In genomic region chr17:45601605-45602539, GRCh38 we compare ENCODE assay signal across 7 cellular contexts.
A peak's percentile ranks its signal among the peaks of the same experiment; 100 is the strongest.
DNase-seq lines count a peak whose midpoint lies in the region; ATAC-seq, FAIRE-seq and TF ChIP-seq lines count a peak whose summit lies in the region.
"Not testable (repeated sequence)": the region's sequence is repeated elsewhere in the genome, so short reads cannot be mapped to it uniquely, and the experiment has no call there.

No MANE protein-coding gene starts in this region.

- not testable (repeated sequence) for H3K18ac ChIP-seq in H9 (ENCODE audit: insufficient read length, low read depth, low read length)

- H2BK15ac ChIP-seq in H9 (ENCODE audit: low read depth, low read length): not testable (repeated sequence)

- H3K56ac ChIP-seq in H9 (ENCODE audit: insufficient read length, low read depth, low read length): not testable (repeated sequence)

- not testable (repeated sequence) for H3K27ac Mint-ChIP-seq in H9; endodermal cell; stimulated activated effector memory CD8-positive, alpha-beta T cell treated with anti-CD3 and anti-CD28 coated beads, Interleukin-12 subunit alpha, Interleukin-12 subunit beta, amount 100 ng/mL, for 72 hours

- H4K20me1 ChIP-seq in H9 (ENCODE audit: control insufficient read depth, insufficient read depth, insufficient read length): not testable (repeated sequence)

- H3K14ac ChIP-seq in H9 (ENCODE audit: insufficient read depth, low read length): not testable (repeated sequence)

- H3K4me1 Mint-ChIP-seq in H9; endodermal cell; stimulated activated effector memory CD8-positive, alpha-beta T cell treated with anti-CD3 and anti-CD28 coated beads, Interleukin-12 subunit alpha, Interleukin-12 subunit beta, amount 100 ng/mL, for 72 hours: not testable (repeated sequence)

- not testable (repeated sequence) for H3K36me3 Mint-ChIP-seq in H9 (ENCODE audit: insufficient read depth in 1 of 3, low read depth in 3 of 3); endodermal cell (ENCODE audit: low read depth); stimulated activated effector memory CD8-positive, alpha-beta T cell treated with anti-CD3 and anti-CD28 coated beads, Interleukin-12 subunit alpha, Interleukin-12 subunit beta, amount 100 ng/mL, for 72 hours

- not testable (repeated sequence) for H3K79me1 ChIP-seq in H9 (ENCODE audit: insufficient read depth, low read depth, low read length, poor library complexity, severe bottlenecking)

- H3K9ac ChIP-seq in H9 (ENCODE audit: extremely low read depth, insufficient read length, low read length); endodermal cell (ENCODE audit: extremely low read depth, low read length, poor library complexity, severe bottlenecking): not testable (repeated sequence)

- not testable (repeated sequence) for H3K4me2 ChIP-seq in H9 (ENCODE audit: insufficient read depth, insufficient read length, low read length)

- not testable (repeated sequence) for H4K91ac ChIP-seq in H9 (ENCODE audit: insufficient read length, low read depth, low read length)

- not testable (repeated sequence) for H3K9me3 Mint-ChIP-seq in H9; endodermal cell; stimulated activated effector memory CD8-positive, alpha-beta T cell treated with anti-CD3 and anti-CD28 coated beads, Interleukin-12 subunit alpha, Interleukin-12 subunit beta, amount 100 ng/mL, for 72 hours

- H3K4ac ChIP-seq in H9 (ENCODE audit: low read depth, low read length): not testable (repeated sequence)

- H3K23ac ChIP-seq in H9 (ENCODE audit: insufficient read length, low read depth, low read length): not testable (repeated sequence)

- H2BK12ac ChIP-seq in H9 (ENCODE audit: insufficient read length, low read depth, low read length): not testable (repeated sequence)

- TF ChIP-seq CTCF in H9 (conservative IDR thresholded peaks at IDR 0.05); RWPE2 (IDR thresholded peaks at IDR 0.05; ENCODE audit: poor library complexity, severe bottlenecking); endodermal cell (conservative IDR thresholded peaks at IDR 0.05); heart right ventricle (IDR thresholded peaks at IDR 0.05); left lung (IDR thresholded peaks at IDR 0.05); pancreas (IDR thresholded peaks at IDR 0.05): not testable (repeated sequence)

- not testable (repeated sequence) for H3K9me3 ChIP-seq in H9 (ENCODE audit: control insufficient read depth, low read depth, low read length); RWPE2 (ENCODE audit: severe bottlenecking); endodermal cell (ENCODE audit: control insufficient read depth, low read length); heart right ventricle; left lung; pancreas

- H2BK20ac ChIP-seq in H9 (ENCODE audit: low read depth, low read length, poor library complexity, severe bottlenecking): not testable (repeated sequence)

- not testable (repeated sequence) for H3K4me1 ChIP-seq in H9 (ENCODE audit: insufficient read depth, low read length); RWPE2 (ENCODE audit: insufficient read depth, poor library complexity, severe bottlenecking); endodermal cell (ENCODE audit: control insufficient read depth, insufficient read depth, low read length); heart right ventricle; left lung; pancreas

- H2AK5ac ChIP-seq in H9 (ENCODE audit: insufficient read length, low read length): not testable (repeated sequence)

- not testable (repeated sequence) for H3K27me3 ChIP-seq in H9 (ENCODE audit: insufficient read depth, low read length); RWPE2 (ENCODE audit: insufficient read depth, poor library complexity, severe bottlenecking); endodermal cell (ENCODE audit: control insufficient read depth, insufficient read depth, low read length, poor library complexity, severe bottlenecking); heart right ventricle; left lung; pancreas

- ATAC-seq in RWPE2 (ENCODE audit: low read depth): 0 out of 3 replicates have a peak, but pooled peaks have one; percentile 35
- ATAC-seq in heart right ventricle: peak in 6 of 8 donors; percentile 22 to 75 (median 49)
- ATAC-seq in left lung: peak; percentile 36
- peak; percentile 27 to 55 (median 42) for ATAC-seq in pancreas
- peak; percentile 37 for ATAC-seq in stimulated activated effector memory CD8-positive, alpha-beta T cell treated with anti-CD3 and anti-CD28 coated beads, Interleukin-12 subunit alpha, Interleukin-12 subunit beta, amount 100 ng/mL, for 72 hours

- H3K4me3 Mint-ChIP-seq in H9: peak overlapping the region in 1 of 2 experiments; percentile 46; a peak in 2 of 5 replicates
- H3K4me3 Mint-ChIP-seq in endodermal cell; stimulated activated effector memory CD8-positive, alpha-beta T cell treated with anti-CD3 and anti-CD28 coated beads, Interleukin-12 subunit alpha, Interleukin-12 subunit beta, amount 100 ng/mL, for 72 hours: not testable (repeated sequence)

- FAIRE-seq in pancreas (lab: Jason Lieb, UNC): not testable (repeated sequence)

- not testable (repeated sequence) for H2BK120ac ChIP-seq in H9 (ENCODE audit: low read depth, low read length, poor library complexity, severe bottlenecking)

- not testable (repeated sequence) for H3K27me3 Mint-ChIP-seq in H9 (ENCODE audit: low read depth); endodermal cell (ENCODE audit: insufficient read depth)

- H4K5ac ChIP-seq in H9 (ENCODE audit: insufficient read length, low read depth, low read length): not testable (repeated sequence)

- not testable (repeated sequence) for H2AFZ ChIP-seq in H9 (ENCODE audit: low read length)

- not testable (repeated sequence) for H4K8ac ChIP-seq in H9 (replicated peaks; ENCODE audit: insufficient read length, low read depth, low read length)

- H3T11ph ChIP-seq in H9 (ENCODE audit: low read length): not testable (repeated sequence)

- H3K4me3 ChIP-seq in RWPE2 (ENCODE audit: severe bottlenecking); endodermal cell (ENCODE audit: low read length); left lung; pancreas: not testable (repeated sequence)
- H3K4me3 ChIP-seq in heart right ventricle: peak overlapping the region in 2 of 10 donors; percentile 27 to 32

- peak; percentile 73 for DNase-seq in H9
- not testable (repeated sequence) for DNase-seq in RWPE2 (ENCODE audit: low spot score); heart right ventricle; left lung; pancreas; stimulated activated effector memory CD8-positive, alpha-beta T cell treated with anti-CD3 and anti-CD28 coated beads, Interleukin-12 subunit alpha, Interleukin-12 subunit beta, amount 100 ng/mL, for 72 hours (ENCODE audit: low spot score in 2 of 2)
- DNase-seq in endodermal cell: peak; percentile 68

- intact Hi-C loops in heart right ventricle (cut with DNase I); left lung (cut with DNase I); pancreas (cut with DNase I): not testable (repeated sequence)

- WGBS in H9 (ENCODE audit: extremely low coverage, insufficient read length, low lambda C conversion rate): no CpG with 5 or more reads among the region's 63 CpGs
- WGBS in endodermal cell (ENCODE audit: insufficient coverage in 1 of 2, insufficient read length in 1 of 2), 2 experiments: 85% methylated on average over 14 of the region's 63 CpGs; no CpG with 5 or more reads in 1 of the 2 experiments
- 79 to 84% methylated on average over 15 of the region's 63 CpGs for WGBS in heart right ventricle, 2 donors
- 85 to 89% methylated on average over 12 to 15 of the region's 63 CpGs for WGBS in pancreas, 2 donors

- H3K36me3 ChIP-seq in RWPE2 (ENCODE audit: low read depth); endodermal cell (ENCODE audit: control insufficient read depth, insufficient read depth, low read length); heart right ventricle; left lung; pancreas: not testable (repeated sequence)

- not testable (repeated sequence) for H2BK5ac ChIP-seq in H9 (ENCODE audit: insufficient read length, low read length)

- not testable (repeated sequence) for H3K23me2 ChIP-seq in H9 (ENCODE audit: insufficient read length, low read depth, low read length, poor library complexity, severe bottlenecking)

- not testable (repeated sequence) for H3K79me2 ChIP-seq in H9 (ENCODE audit: insufficient read depth, low read length)

- not testable (repeated sequence) for H3K27ac ChIP-seq in H9 (ENCODE audit: insufficient read length, low read depth, low read length); RWPE2 (ENCODE audit: poor library complexity, severe bottlenecking); endodermal cell (ENCODE audit: low read depth, low read length); heart right ventricle; left lung; pancreas
